Comparison of ENCODE assay signal across 1 cellular context in the genomic region with DNA sequence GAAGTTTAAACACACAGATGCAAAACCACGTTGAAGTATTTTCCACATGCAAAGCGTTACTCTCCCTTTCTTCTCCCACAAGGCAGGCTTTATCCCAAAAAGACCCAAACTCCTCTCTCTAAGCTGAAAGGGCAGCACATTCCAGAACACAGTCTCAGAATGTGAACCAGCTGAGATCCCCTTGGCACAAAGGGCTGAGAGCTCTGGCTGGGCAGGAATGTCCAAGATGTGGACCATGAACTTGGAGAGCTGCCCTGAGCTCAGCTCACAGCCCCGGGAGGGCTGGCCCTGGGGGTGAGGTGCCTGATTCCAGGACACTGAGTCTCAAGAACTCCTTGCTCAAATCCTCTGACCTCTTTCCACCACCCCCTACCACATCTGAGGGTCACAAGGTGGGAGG.
TF ChIP-seq lines count a peak whose summit lies in the region.

No MANE protein-coding gene starts in this region.

TF ChIP-seq in GM23338, 12 proteins besides CTCF, POLR2A, EP300 and RAD21 (continued from another document):
- no peak for TF ChIP-seq POLR2AphosphoS5 (IDR thresholded peaks at IDR 0.05; ENCODE audit: low read depth)
- no peak for TF ChIP-seq NANOG (IDR thresholded peaks at IDR 0.05; ENCODE audit: borderline replicate concordance)
TF ChIP-seq in GM23338: peak in this region for 0.
